18 cellular contexts compared by ENCODE assay signal in the genomic region with DNA sequence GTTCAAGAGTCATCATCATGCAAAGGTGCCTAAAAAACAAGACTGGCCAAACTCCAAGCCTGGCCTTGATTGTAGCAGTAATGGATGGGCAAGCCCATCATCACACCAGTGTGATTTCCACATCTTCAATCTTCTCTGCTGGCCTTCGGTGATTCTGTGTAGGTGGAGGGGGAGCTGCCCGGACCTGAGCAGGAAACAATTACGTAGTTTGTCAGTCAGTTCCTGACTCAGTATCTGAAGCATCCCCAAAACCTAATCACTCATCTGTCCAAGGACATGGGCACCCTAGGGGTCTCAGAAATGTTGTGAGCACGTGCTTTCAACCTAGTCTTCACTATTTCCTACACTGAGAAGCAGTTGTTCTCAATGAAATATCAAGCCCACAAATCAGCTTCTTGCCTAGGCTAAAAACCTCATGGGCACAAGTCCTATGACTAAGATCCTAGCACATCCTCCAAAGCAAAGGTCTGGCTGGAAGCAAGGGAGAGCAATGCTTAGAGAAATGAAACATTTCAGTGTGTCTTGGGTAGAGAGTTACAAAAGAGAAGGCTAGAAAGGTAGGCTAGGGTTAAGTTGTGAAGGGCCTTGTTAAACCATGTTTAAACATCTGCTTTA. TPM values are rescaled to one million over a fixed set of nuclear protein-coding genes. Genes with fewer than 3 reads are reported as not detected.
A peak's percentile ranks its signal among the peaks of the same experiment; 100 is the strongest.
DNase-seq lines count a peak whose midpoint lies in the region; TF ChIP-seq lines count a peak whose summit lies in the region.
"Had no signal": no experiment of that assay in that cellular context is flagged by ENCODE, and none has a peak within 500 bp of the region (broad histone marks: within the 10 kb centered on the region; RNA-seq: fewer than 3 reads in every experiment).

No MANE protein-coding gene starts in this region.

- no peaks in the 10 kb centered on the region for H4K20me1 ChIP-seq in osteoblast (ENCODE audit: insufficient read depth, low read length)

- H3K36me3 Mint-ChIP-seq in CD4-positive, alpha-beta memory T cell = peaks cover 25 to 52% of the 10 kb centered on the region in 2 donors
- H3K36me3 Mint-ChIP-seq in chondrocyte (ENCODE audit: low read depth) = peaks cover 40% of the 10 kb centered on the region

- no peak overlapping the region for H2AFZ ChIP-seq in osteoblast (ENCODE audit: low read length)

- peak overlapping the region; percentile 11 for H3K4me2 ChIP-seq in osteoblast (ENCODE audit: insufficient read depth, low read length)

- H3K36me3 ChIP-seq in CD4-positive, alpha-beta memory T cell (ENCODE audit: insufficient read depth, low read length) = peaks cover 37% of the 10 kb centered on the region
- peaks cover 33% of the 10 kb centered on the region for H3K36me3 ChIP-seq in osteoblast (ENCODE audit: insufficient read depth, low read length)
- H3K36me3 ChIP-seq: colonic mucosa had no signal

- peak overlapping the region in 1 of 8 donors; percentile 7 for H3K4me3 Mint-ChIP-seq in CD4-positive, alpha-beta memory T cell
- H3K4me3 Mint-ChIP-seq in chondrocyte (ENCODE audit: unreplicated experiment) = no peak overlapping the region
- H3K4me3 Mint-ChIP-seq: immature natural killer cell; T-helper 2 cell treated with Interferon-gamma antibody and Interleukin-4, amounts not matched to agents 5 μg/mL and 100 μg/mL, for 36 hours had no signal

- no peaks in the 10 kb centered on the region for H3K4me1 ChIP-seq in CD4-positive, alpha-beta memory T cell (ENCODE audit: insufficient read depth, low read length)
- peaks cover 82% of the 10 kb centered on the region for H3K4me1 ChIP-seq in osteoblast (ENCODE audit: insufficient read depth, low read length)
- H3K4me1 ChIP-seq: colonic mucosa had no signal

- no peaks in the 10 kb centered on the region for H3K9me3 ChIP-seq in CD4-positive, alpha-beta memory T cell (ENCODE audit: control insufficient read depth in 1 of 2, low read length in 2 of 2)
- H3K9me3 ChIP-seq in osteoblast (ENCODE audit: low read depth, low read length) = no peaks in the 10 kb centered on the region
- H3K9me3 ChIP-seq: colonic mucosa had no signal

- no peak overlapping the region for H3K27ac ChIP-seq in CD4-positive, alpha-beta memory T cell (ENCODE audit: low read depth, low read length)
- H3K27ac ChIP-seq in osteoblast (ENCODE audit: low read depth, low read length) = peak overlapping the region; percentile 66
- H3K27ac ChIP-seq: colonic mucosa had no signal

- CTCF ChIA-PET in CD4-positive, alpha-beta memory T cell (lab: Charles Lee; ENCODE audit: partially characterized antibody) = no interaction called here

- no peak for DNase-seq in CD4-positive, alpha-beta memory T cell
- DNase-seq in HT1080 (ENCODE audit: low read depth) (peak; percentile 59), chondrocyte (ENCODE audit: low spot score) (no peak), osteoblast (ENCODE audit: insufficient read length, low spot score, missing footprints) (peak; percentile 61), AG08395 (ENCODE audit: low spot score) (no peak), medulla oblongata (ENCODE audit: extremely low spot score) (no peak)
- no peak for DNase-seq in activated effector memory CD4-positive, alpha-beta T cell treated with anti-CD3 and anti-CD28 coated beads, Interleukin-2, amount 50 U/mL, for 16 hours
- DNase-seq: activated CD4-positive, alpha-beta T cell treated with anti-CD3 and anti-CD28 coated beads for 1 hour; colonic mucosa; DMS153; glutamatergic neuron; immature natural killer cell; NCI-H1694 treated with DMSO at 0.1 percent for 48 hours; NCI-H510A; right cardiac atrium; SIG-M5; stimulated activated CD4-positive, alpha-beta T cell treated with anti-CD3 and anti-CD28 coated beads, Interleukin-4, amount 100 ng/mL, for 1 hour had no signal

- H3K27ac Mint-ChIP-seq in CD4-positive, alpha-beta memory T cell = peak overlapping the region; percentile 2 to 77 (median 47)
- peak overlapping the region; percentile 9 for H3K27ac Mint-ChIP-seq in chondrocyte (ENCODE audit: unreplicated experiment)
- H3K27ac Mint-ChIP-seq: T-helper 2 cell treated with Interferon-gamma antibody and Interleukin-4, amounts not matched to agents 5 μg/mL and 100 μg/mL, for 36 hours had no signal

- H3K79me2 ChIP-seq in osteoblast (ENCODE audit: insufficient read depth, low read length) = no peaks in the 10 kb centered on the region

- H3K4me1 Mint-ChIP-seq in CD4-positive, alpha-beta memory T cell = peaks cover 6 to 18% (median 13%) of the 10 kb centered on the region in 4 donors
- peaks cover 45% of the 10 kb centered on the region for H3K4me1 Mint-ChIP-seq in chondrocyte (ENCODE audit: low read depth)

- H3K9me3 Mint-ChIP-seq in CD4-positive, alpha-beta memory T cell = no peaks in the 10 kb centered on the region
- no peaks in the 10 kb centered on the region for H3K9me3 Mint-ChIP-seq in chondrocyte (ENCODE audit: low read depth)
- H3K9me3 Mint-ChIP-seq: immature natural killer cell; T-helper 2 cell treated with Interferon-gamma antibody and Interleukin-4, amounts not matched to agents 5 μg/mL and 100 μg/mL, for 36 hours had no signal

- no peaks in the 10 kb centered on the region for H3K27me3 ChIP-seq in CD4-positive, alpha-beta memory T cell (ENCODE audit: insufficient read depth, low read length)
- H3K27me3 ChIP-seq in osteoblast (ENCODE audit: insufficient read depth, low read length) = no peaks in the 10 kb centered on the region
- H3K27me3 ChIP-seq: colonic mucosa had no signal

- no peak overlapping the region for H3K4me3 ChIP-seq in CD4-positive, alpha-beta memory T cell (ENCODE audit: low read length in 2 of 2)
- no peak overlapping the region for H3K4me3 ChIP-seq in osteoblast (ENCODE audit: insufficient read depth, low read length)
- H3K4me3 ChIP-seq: colonic mucosa had no signal

- no peaks in the 10 kb centered on the region for H3K27me3 Mint-ChIP-seq in CD4-positive, alpha-beta memory T cell
- H3K27me3 Mint-ChIP-seq in chondrocyte (ENCODE audit: low read depth) = no peaks in the 10 kb centered on the region

- intact Hi-C loops in CD4-positive, alpha-beta memory T cell (cut with micrococcal nuclease) = no loop called here

- POLR2A ChIA-PET in CD4-positive, alpha-beta memory T cell (lab: Charles Lee; ENCODE audit: partially characterized antibody) = interaction anchor here (1.3 kb wide), 2 partner anchors 11 to 114 kb away, joined by 3 to 4 read pairs; no protein-coding TSS in a partner anchor

- TF ChIP-seq CTCF in chondrocyte (IDR thresholded peaks at IDR 0.05) = no peak
- TF ChIP-seq CTCF in osteoblast (IDR thresholded peaks at IDR 0.05; ENCODE audit: extremely low read depth, low read depth, low read length) = no peak

RNA-seq across cellular contexts. Expression of gene ATG16L2, which starts 24.6 kb away (rescaled TPM):
- 100 to 1,000 TPM; 194 to 202 TPM for total RNA-seq in CD4-positive, alpha-beta memory T cell
- polyA plus RNA-seq in CD4-positive, alpha-beta memory T cell = 10 to 100 TPM; 13.2 to 24.1 TPM
- 6.2 and 8.6 TPM in 2 replicates for total RNA-seq in HT1080 (2014; rRNA removed; shearing (Covaris generic))
- polyA plus RNA-seq in HT1080 (2015; cell fraction: cytosol; rRNA removed) = 10.9 and 14.4 TPM in 2 replicates
- 170 and 190 TPM in 2 replicates for polyA plus RNA-seq in HT1080 (2015; cell fraction: nucleus; rRNA removed)
- total RNA-seq in chondrocyte (7.9 to 14.8 TPM (median 9.9 TPM) in 3 replicates), osteoblast (11.9 and 12.4 TPM in 2 replicates)

RNA-seq across cellular contexts. Expression of gene STARD10, which starts 45.0 kb away (rescaled TPM):
- total RNA-seq in CD4-positive, alpha-beta memory T cell = 10 to 100 TPM; 23.0 to 23.5 TPM
- polyA plus RNA-seq in CD4-positive, alpha-beta memory T cell = 10 to 100 TPM; 24.9 to 27.0 TPM
- 31.2 and 41.0 TPM in 2 replicates for total RNA-seq in HT1080 (2014; rRNA removed; shearing (Covaris generic))
- polyA plus RNA-seq in HT1080 (2015; cell fraction: cytosol; rRNA removed) = 17.2 and 30.0 TPM in 2 replicates
- 7.2 and 9.5 TPM in 2 replicates for polyA plus RNA-seq in HT1080 (2015; cell fraction: nucleus; rRNA removed)
- 58.8 to 81.0 TPM (median 79.4 TPM) in 3 replicates for total RNA-seq in chondrocyte
- total RNA-seq in osteoblast = 25.3 and 25.7 TPM in 2 replicates

Comparison
In these comparisons a context has a peak if more than half of its experiments do, and no peak if none do; other contexts are left out.
1. DNase-seq: peak in HT1080 (single experiment) and osteoblast (single experiment); none in CD4-positive, alpha-beta memory T cell (0 of 5), chondrocyte (single experiment), AG08395 (single experiment), activated effector memory CD4-positive, alpha-beta T cell treated with anti-CD3 and anti-CD28 coated beads, Interleukin-2, amount 50 U/mL, for 16 hours (single experiment) and medulla oblongata (single experiment).
2. RNA of gene ATG16L2, which starts 24.6 kb away (total RNA-seq): 194 to 202 TPM in CD4-positive, alpha-beta memory T cell; 11.9 to 12.4 TPM in osteoblast, 7.9 to 14.8 TPM in chondrocyte and 6.2 to 8.6 TPM in HT1080; every median in the first group is over 10 times any median in the second.